ENCODE assay signal across 8 cellular contexts in genomic region chr19:54473071-54473941, GRCh38. TPM values are rescaled to one million over a fixed set of nuclear protein-coding genes. Genes with fewer than 3 reads are reported as not detected.
DNase-seq lines count a peak whose midpoint lies in the region; ATAC-seq and TF ChIP-seq lines count a peak whose summit lies in the region.

A gene with protein sequence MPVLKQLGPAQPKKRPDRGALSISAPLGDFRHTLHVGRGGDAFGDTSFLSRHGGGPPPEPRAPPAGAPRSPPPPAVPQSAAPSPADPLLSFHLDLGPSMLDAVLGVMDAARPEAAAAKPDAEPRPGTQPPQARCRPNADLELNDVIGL (minus strand): TSS chr19:54473296. CDS start chr19:54465547, 7,749 bp downstream.

- H3K9me3 ChIP-seq in neuronal stem cell (replicated peaks in 1 of 2; ENCODE audit: control insufficient read depth in 2 of 2, insufficient read depth in 1 of 2, low read depth in 1 of 2, low read length in 2 of 2) = peaks cover 0 to 2% of the 10 kb centered on the region in 2 donors

- peak within 1 kb of the TSS; percentile 69 for H3K4me3 ChIP-seq in fibroblast of villous mesenchyme (ENCODE audit: low read depth, low read length)
- H3K4me3 ChIP-seq in neuronal stem cell (ENCODE audit: low read length in 2 of 2) = peak within 1 kb of the TSS in 1 of 2 donors; percentile 21

- peak within 1 kb of the TSS; percentile 72 for H4K91ac ChIP-seq in neuronal stem cell (ENCODE audit: low read depth, low read length, poor library complexity)

- H3K4me1 ChIP-seq in neuronal stem cell (ENCODE audit: control insufficient read depth in 2 of 2, insufficient read depth in 1 of 2, low read depth in 1 of 2, low read length in 2 of 2) = peaks cover 13 to 18% of the 10 kb centered on the region in 2 donors

- no peak for TF ChIP-seq CTCF in fibroblast of villous mesenchyme (IDR thresholded peaks at IDR 0.05; ENCODE audit: insufficient read depth, low read depth, low read length)

- peak within 1 kb of the TSS; percentile 86 for H2AK5ac ChIP-seq in neuronal stem cell (ENCODE audit: low read depth, low read length)

- no peaks in the 10 kb centered on the region for H3K79me1 ChIP-seq in neuronal stem cell (ENCODE audit: low read depth, low read length)

- H3K4me2 ChIP-seq in neuronal stem cell (ENCODE audit: insufficient read depth, low read length, poor library complexity, severe bottlenecking) = peak within 1 kb of the TSS; percentile 33

- H3K14ac ChIP-seq in neuronal stem cell (ENCODE audit: low read length) = no peak within 1 kb of the TSS

- H4K8ac ChIP-seq in neuronal stem cell (ENCODE audit: low read depth, low read length) = no peak within 1 kb of the TSS

- peak; percentile 43 for DNase-seq in ELR (ENCODE audit: low read depth)
- peak; percentile 36 for DNase-seq in SW480 (ENCODE audit: low spot score)
- DNase-seq in fibroblast of villous mesenchyme (ENCODE audit: low read depth) = peak; percentile 82
- DNase-seq in neuronal stem cell (ENCODE audit: low spot score) = no peak
- DNase-seq in Ammon's horn (ENCODE audit: low spot score) = no peak
- no peak for DNase-seq in central memory CD4-positive, alpha-beta T cell

- peak within 1 kb of the TSS; percentile 81 for H2BK120ac ChIP-seq in neuronal stem cell (ENCODE audit: low read depth, low read length)

- H2AFZ ChIP-seq in neuronal stem cell (ENCODE audit: low read length) = peak within 1 kb of the TSS; percentile 91

- ATAC-seq in GM18511 (IDR thresholded peaks at IDR 0.05; ENCODE audit: unreplicated experiment) (no peak), GM21381 (IDR thresholded peaks at IDR 0.05; ENCODE audit: unreplicated experiment) (no peak)

- H3K9ac ChIP-seq in neuronal stem cell (ENCODE audit: low read depth, low read length, poor library complexity) = peak within 1 kb of the TSS; percentile 81

- peak within 1 kb of the TSS; percentile 65 for H3K27ac ChIP-seq in neuronal stem cell (replicated peaks; ENCODE audit: low read length)

- H2BK15ac ChIP-seq in neuronal stem cell (ENCODE audit: low read length) = peak within 1 kb of the TSS; percentile 97

- H3K27me3 ChIP-seq in neuronal stem cell (ENCODE audit: control insufficient read depth in 3 of 3, insufficient read depth in 3 of 3, low read depth in 1 of 3, low read length in 3 of 3) = peaks cover 0 to 23% (median 0%) of the 10 kb centered on the region in 3 experiments

- H2BK12ac ChIP-seq in neuronal stem cell (ENCODE audit: low read length) = peak within 1 kb of the TSS; percentile 95

- H3K36me3 ChIP-seq in neuronal stem cell (replicated peaks in 1 of 2; ENCODE audit: control insufficient read depth in 2 of 2, insufficient read depth in 2 of 2, low read length in 2 of 2) = no peaks in the 10 kb centered on the region

- peak within 1 kb of the TSS; percentile 89 for H3K4ac ChIP-seq in neuronal stem cell (ENCODE audit: low read length)

- no peak within 1 kb of the TSS for H3K23ac ChIP-seq in neuronal stem cell (ENCODE audit: low read depth, low read length, poor library complexity)

- peak within 1 kb of the TSS; percentile 87 for H2BK5ac ChIP-seq in neuronal stem cell (ENCODE audit: low read length)

- H3K18ac ChIP-seq in neuronal stem cell (ENCODE audit: low read length) = peak within 1 kb of the TSS; percentile 91

- WGBS in neuronal stem cell (ENCODE audit: extremely low coverage in 2 of 2, insufficient read length in 2 of 2, insufficient replicate concordance in 1 of 2), 2 donors = no CpG with 5 or more reads among the region's 14 CpGs

RNA-seq across cellular contexts. Expression of the gene that starts here (rescaled TPM):
- total RNA-seq in fibroblast of villous mesenchyme = 12.5 and 29.0 TPM in 2 replicates
- polyA plus RNA-seq in neuronal stem cell (2013, experiment 1 of 2) = 12.2 TPM
- polyA plus RNA-seq in neuronal stem cell (2013, experiment 2 of 2) = 12.5 TPM

Comparison
In these comparisons a context has a peak if more than half of its experiments do, and no peak if none do; other contexts are left out.
1. DNase-seq: peak in ELR (single experiment), SW480 (single experiment) and fibroblast of villous mesenchyme (single experiment); none in neuronal stem cell (single experiment), Ammon's horn (single experiment) and central memory CD4-positive, alpha-beta T cell (single experiment).